1 cellular context compared by ENCODE assay signal in the genomic region with DNA sequence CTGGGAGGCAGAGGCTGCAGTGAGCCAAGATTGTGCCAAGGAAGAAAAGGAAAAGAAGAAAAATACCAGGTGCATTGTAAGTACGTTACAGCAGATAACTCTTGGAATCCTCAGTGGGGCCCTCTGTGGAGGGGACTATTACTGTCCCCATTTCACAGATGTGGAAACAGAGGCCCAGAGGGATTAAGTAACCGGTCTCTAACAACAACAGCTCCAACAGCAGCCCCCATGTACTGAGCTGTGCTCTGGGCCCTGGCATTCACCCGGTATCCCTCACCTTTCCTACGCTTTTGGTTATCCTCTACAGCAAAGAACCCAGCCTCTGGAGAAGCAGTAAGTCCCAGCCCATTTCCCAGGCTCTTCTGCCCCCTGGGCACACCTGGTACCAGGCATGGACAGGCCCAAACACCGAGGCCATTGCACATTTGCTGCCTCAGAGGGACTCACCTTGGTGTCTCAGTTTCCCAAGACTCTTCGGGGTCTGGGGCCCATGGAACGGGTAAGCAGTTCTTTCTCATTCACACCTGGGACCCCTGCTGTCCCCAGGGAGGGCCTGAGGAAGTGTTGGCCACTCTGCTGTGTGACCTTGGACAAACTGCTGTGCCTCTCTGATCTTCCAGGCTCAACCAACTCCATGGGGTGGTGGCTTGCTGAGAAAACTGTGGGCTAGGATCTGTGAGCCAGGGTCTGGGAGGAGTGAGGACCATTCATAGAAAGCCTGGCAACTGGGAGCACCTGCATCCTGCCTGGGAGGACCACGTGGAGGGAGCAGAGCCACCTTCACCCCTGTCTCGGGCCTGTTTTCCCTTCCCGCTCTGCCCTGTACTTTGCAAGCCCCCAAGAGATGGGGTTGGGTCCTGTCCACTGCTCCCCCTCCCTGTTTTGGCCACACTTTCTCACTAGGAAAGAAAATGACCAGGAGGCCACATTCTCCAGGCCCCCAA.
TF ChIP-seq lines count a peak whose summit lies in the region.

No MANE protein-coding gene starts in this region.

TF ChIP-seq in HepG2, 621 proteins besides CTCF, POLR2A, EP300 and RAD21 (continued from another document):
- TF ChIP-seq MYC (CRISPR knock-in tag; IDR thresholded peaks at IDR 0.05; ENCODE audit: borderline replicate concordance) (0 out of 2 replicates have a peak, but pooled peaks have one; percentile 2), ZNF768 (CRISPR knock-in tag; IDR thresholded peaks at IDR 0.05) (peak; percentile 100), SAP130 (CRISPR knock-in tag; IDR thresholded peaks at IDR 0.05; ENCODE audit: low read depth) (no peak), ZNF776 (CRISPR knock-in tag; IDR thresholded peaks at IDR 0.05) (no peak), ZNF430 (CRISPR knock-in tag; IDR thresholded peaks at IDR 0.05) (no peak), MXI1 (IDR thresholded peaks at IDR 0.05; ENCODE audit: borderline replicate concordance, low read depth, low read length) (no peak), POLR2AphosphoS5 (IDR thresholded peaks at IDR 0.05; ENCODE audit: low read depth, low read length) (no peak), WIZ (CRISPR knock-in tag; IDR thresholded peaks at IDR 0.05) (no peak), ADNP (CRISPR knock-in tag; IDR thresholded peaks at IDR 0.05) (peak; percentile 46), NFE2L2 (IDR thresholded peaks at IDR 0.05; ENCODE audit: low read length) (no peak), ZFY (CRISPR knock-in tag; IDR thresholded peaks at IDR 0.05) (0 out of 2 replicates have a peak, but pooled peaks have one; percentile 28), ZFP36 (IDR thresholded peaks at IDR 0.05; ENCODE audit: borderline replicate concordance, low read depth, low read length, partially characterized antibody) (peak; percentile 51)
- TF ChIP-seq, protein P1, sequence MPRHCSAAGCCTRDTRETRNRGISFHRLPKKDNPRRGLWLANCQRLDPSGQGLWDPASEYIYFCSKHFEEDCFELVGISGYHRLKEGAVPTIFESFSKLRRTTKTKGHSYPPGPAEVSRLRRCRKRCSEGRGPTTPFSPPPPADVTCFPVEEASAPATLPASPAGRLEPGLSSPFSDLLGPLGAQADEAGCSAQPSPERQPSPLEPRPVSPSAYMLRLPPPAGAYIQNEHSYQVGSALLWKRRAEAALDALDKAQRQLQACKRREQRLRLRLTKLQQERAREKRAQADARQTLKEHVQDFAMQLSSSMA (CRISPR knock-in tag; IDR thresholded peaks at IDR 0.05): no peak
- TF ChIP-seq, protein P2, sequence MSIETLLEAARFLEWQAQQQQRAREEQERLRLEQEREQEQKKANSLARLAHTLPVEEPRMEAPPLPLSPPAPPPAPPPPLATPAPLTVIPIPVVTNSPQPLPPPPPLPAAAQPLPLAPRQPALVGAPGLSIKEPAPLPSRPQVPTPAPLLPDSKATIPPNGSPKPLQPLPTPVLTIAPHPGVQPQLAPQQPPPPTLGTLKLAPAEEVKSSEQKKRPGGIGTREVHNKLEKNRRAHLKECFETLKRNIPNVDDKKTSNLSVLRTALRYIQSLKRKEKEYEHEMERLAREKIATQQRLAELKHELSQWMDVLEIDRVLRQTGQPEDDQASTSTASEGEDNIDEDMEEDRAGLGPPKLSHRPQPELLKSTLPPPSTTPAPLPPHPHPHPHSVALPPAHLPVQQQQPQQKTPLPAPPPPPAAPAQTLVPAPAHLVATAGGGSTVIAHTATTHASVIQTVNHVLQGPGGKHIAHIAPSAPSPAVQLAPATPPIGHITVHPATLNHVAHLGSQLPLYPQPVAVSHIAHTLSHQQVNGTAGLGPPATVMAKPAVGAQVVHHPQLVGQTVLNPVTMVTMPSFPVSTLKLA (IDR thresholded peaks at IDR 0.05): no peak
